Comparison of ENCODE assay signal across 8 cellular contexts in genomic region chr3:51995346-51996156, GRCh38. TPM values are rescaled to one million over a fixed set of nuclear protein-coding genes. Genes with fewer than 3 reads are reported as not detected.
DNase-seq lines count a peak whose midpoint lies in the region; ATAC-seq, FAIRE-seq and TF ChIP-seq lines count a peak whose summit lies in the region.

RPL29 (minus strand) TSS chr3:51995895; CDS start chr3:51995461, 434 bp downstream.

- peaks cover 6% of the 10 kb centered on the region for H3K4me1 ChIP-seq in colonic mucosa

- CTCF ChIA-PET in BJ (lab: Yijun Ruan, JAX): interaction anchor here (0.6 to 2.8 kb wide), 12 partner anchors 9 to 225 kb away, joined by 3 to 14 read pairs (median 3); partner anchors contain the start of genes ABHD14B, ACY1 and RRP9

- TF ChIP-seq CTCF in BJ (IDR thresholded peaks at IDR 0.05; ENCODE audit: insufficient read depth, low read depth, low read length) (no peak), colonic mucosa (IDR thresholded peaks at IDR 0.05) (no peak)

- peak within 1 kb of the TSS; percentile 73 for H3K27ac ChIP-seq in colonic mucosa

- DNase-seq in BJ (ENCODE audit: low read depth) (peak; percentile 76), GM19239 (ENCODE audit: insufficient read length, low spot score) (peak; percentile 95), NCI-H526 treated with DMSO at 0.1 percent for 48 hours (lab: John Stamatoyannopoulos, UW) (peak; percentile 89), colonic mucosa (peak; percentile 95), left kidney (ENCODE audit: low read depth, low spot score) (peak; percentile 98)
- DNase-seq in activated CD4-positive, alpha-beta T cell treated with anti-CD3 and anti-CD28 coated beads for 48 hours: peak; percentile 95
- DNase-seq in stimulated activated CD4-positive, alpha-beta T cell treated with anti-CD3 and anti-CD28 coated beads, Interleukin-1b, Interleukin-23, amount 100 ng/mL, for 48 hours: peak; percentile 93

- POLR2A ChIA-PET in BJ (lab: Charles Lee): interaction anchor here (0.8 kb wide), 1 partner anchor 54 kb away, joined by 6 read pairs; the partner anchor contains the start of gene RRP9

- ATAC-seq in HG03457 (IDR thresholded peaks at IDR 0.05; ENCODE audit: unreplicated experiment): peak; percentile 56

- peak within 1 kb of the TSS; percentile 99 for H3K9ac ChIP-seq in colonic mucosa (ENCODE audit: low read depth in 2 of 2, low read length in 2 of 2)

- intact Hi-C loops in colonic mucosa (cut with DNase I): no loop called here

- FAIRE-seq in GM19239 (lab: Jason Lieb, UNC): peak; percentile 95

- H3K27me3 ChIP-seq in BJ (ENCODE audit: control insufficient read depth, insufficient read depth, low read length) (no peaks in the 10 kb centered on the region), colonic mucosa (no peaks in the 10 kb centered on the region)

- H3K4me3 ChIP-seq in BJ (ENCODE audit: low read depth, low read length) (peak within 1 kb of the TSS; percentile 91), colonic mucosa (peak within 1 kb of the TSS; percentile 75)

- H3K36me3 ChIP-seq in BJ (ENCODE audit: control insufficient read depth, insufficient read depth, low read length): peaks cover 19% of the 10 kb centered on the region
- peaks cover 9% of the 10 kb centered on the region for H3K36me3 ChIP-seq in colonic mucosa

- no peaks in the 10 kb centered on the region for H3K9me3 ChIP-seq in colonic mucosa

RNA-seq across cellular contexts. Expression of gene RPL29, which starts in this region (rescaled TPM):
- polyA plus RNA-seq in BJ (2011; rRNA removed): 1,978 and 2,324 TPM in 2 replicates
- polyA minus RNA-seq in BJ (2011; rRNA and poly(A)+ RNA removed): 601 and 981 TPM in 2 replicates
- total RNA-seq in colonic mucosa: 1,000 to 10,000 TPM; 1,051 to 1,273 TPM

Comparison
In these comparisons a context has a peak if more than half of its experiments do, and no peak if none do; other contexts are left out.
1. Peak in every context shown above with its lines: DNase-seq, ATAC-seq, H3K4me3 ChIP-seq and H3K27ac ChIP-seq.